In the genomic region with DNA sequence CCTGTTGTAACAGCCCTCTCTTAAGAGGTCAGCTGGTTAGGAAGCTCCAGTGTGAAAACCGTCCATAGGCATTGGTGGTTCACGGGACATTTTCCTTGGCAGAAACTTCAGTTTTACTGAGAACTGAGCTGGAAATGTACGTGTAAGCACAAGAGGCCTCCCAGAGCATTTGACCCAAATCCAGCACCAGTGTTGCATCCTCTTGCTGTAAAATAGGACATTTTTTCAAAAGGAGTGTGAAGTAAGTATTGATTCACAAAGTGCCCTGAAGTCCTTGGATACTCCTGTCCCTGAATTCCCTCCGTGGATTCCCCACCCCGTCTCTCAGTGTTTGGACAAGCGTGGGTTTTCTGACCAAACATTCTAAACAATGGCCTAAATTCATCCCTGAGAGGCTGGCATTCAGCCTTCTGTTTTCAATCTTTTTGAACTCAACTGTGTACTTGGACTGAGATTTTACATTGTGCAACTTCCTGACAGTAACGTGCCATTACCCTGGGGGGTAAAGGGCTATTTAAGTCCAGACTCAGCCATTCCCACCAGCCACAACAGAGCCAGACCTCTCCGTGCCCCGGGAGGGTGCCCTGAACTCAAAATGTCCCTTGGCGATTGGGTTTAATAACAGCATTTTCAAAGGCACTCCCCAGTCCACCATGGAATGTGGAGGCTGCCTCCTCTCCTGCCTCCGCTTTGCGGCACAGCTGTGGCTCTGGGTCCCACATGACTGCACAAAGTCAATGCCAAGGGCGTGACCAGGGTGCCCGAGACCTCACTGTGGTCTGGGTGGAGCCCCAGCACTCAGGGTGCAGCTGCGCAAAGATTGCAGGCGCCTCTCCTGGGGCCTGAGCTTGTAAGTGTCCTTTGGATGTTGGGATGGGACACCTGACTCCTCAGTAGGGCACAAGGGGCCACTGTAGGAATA, we compare ENCODE assay signal across 1 cellular context.
TF ChIP-seq lines count a peak whose summit lies in the region.

No MANE protein-coding gene starts in this region.

TF ChIP-seq in HepG2, 621 proteins besides CTCF, POLR2A, EP300 and RAD21 (continued from another document and continues in another):
- TF ChIP-seq, protein P1, sequence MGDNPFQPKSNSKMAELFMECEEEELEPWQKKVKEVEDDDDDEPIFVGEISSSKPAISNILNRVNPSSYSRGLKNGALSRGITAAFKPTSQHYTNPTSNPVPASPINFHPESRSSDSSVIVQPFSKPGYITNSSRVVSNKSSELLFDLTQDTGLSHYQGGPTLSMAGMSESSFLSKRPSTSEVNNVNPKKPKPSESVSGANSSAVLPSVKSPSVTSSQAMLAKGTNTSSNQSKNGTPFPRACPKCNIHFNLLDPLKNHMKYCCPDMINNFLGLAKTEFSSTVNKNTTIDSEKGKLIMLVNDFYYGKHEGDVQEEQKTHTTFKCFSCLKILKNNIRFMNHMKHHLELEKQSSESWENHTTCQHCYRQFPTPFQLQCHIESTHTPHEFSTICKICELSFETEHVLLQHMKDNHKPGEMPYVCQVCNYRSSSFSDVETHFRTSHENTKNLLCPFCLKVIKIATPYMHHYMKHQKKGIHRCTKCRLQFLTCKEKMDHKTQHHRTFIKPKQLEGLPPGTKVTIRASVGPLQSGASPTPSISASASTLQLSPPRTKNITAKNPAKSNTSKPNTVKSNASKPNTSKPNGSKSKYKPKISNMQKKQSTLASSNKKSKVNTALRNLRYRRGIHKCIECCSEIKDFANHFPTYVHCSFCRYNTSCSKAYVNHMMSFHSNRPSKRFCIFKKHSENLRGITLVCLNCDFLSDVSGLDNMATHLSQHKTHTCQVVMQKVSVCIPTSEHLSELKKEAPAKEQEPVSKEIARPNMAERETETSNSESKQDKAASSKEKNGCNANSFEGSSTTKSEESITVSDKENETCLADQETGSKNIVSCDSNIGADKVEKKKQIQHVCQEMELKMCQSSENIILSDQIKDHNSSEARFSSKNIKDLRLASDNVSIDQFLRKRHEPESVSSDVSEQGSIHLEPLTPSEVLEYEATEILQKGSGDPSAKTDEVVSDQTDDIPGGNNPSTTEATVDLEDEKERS (CRISPR knock-in tag; IDR thresholded peaks at IDR 0.05): peak; percentile 99
- TF ChIP-seq ZFP90 (CRISPR knock-in tag; IDR thresholded peaks at IDR 0.05; ENCODE audit: borderline replicate concordance): peak; percentile 50; the same call in 1 of the 2 replicates
- no peak; the same call in 1 of the 2 replicates for TF ChIP-seq ZSCAN12 (CRISPR knock-in tag; IDR thresholded peaks at IDR 0.05)
- no peak for TF ChIP-seq ZNF180 (CRISPR knock-in tag; IDR thresholded peaks at IDR 0.05; ENCODE audit: borderline replicate concordance, low read depth)
- 0 out of 2 replicates have a peak, but pooled peaks have one; percentile 56 for TF ChIP-seq MYNN (CRISPR knock-in tag; IDR thresholded peaks at IDR 0.05; ENCODE audit: low read depth)
- TF ChIP-seq, protein P2, sequence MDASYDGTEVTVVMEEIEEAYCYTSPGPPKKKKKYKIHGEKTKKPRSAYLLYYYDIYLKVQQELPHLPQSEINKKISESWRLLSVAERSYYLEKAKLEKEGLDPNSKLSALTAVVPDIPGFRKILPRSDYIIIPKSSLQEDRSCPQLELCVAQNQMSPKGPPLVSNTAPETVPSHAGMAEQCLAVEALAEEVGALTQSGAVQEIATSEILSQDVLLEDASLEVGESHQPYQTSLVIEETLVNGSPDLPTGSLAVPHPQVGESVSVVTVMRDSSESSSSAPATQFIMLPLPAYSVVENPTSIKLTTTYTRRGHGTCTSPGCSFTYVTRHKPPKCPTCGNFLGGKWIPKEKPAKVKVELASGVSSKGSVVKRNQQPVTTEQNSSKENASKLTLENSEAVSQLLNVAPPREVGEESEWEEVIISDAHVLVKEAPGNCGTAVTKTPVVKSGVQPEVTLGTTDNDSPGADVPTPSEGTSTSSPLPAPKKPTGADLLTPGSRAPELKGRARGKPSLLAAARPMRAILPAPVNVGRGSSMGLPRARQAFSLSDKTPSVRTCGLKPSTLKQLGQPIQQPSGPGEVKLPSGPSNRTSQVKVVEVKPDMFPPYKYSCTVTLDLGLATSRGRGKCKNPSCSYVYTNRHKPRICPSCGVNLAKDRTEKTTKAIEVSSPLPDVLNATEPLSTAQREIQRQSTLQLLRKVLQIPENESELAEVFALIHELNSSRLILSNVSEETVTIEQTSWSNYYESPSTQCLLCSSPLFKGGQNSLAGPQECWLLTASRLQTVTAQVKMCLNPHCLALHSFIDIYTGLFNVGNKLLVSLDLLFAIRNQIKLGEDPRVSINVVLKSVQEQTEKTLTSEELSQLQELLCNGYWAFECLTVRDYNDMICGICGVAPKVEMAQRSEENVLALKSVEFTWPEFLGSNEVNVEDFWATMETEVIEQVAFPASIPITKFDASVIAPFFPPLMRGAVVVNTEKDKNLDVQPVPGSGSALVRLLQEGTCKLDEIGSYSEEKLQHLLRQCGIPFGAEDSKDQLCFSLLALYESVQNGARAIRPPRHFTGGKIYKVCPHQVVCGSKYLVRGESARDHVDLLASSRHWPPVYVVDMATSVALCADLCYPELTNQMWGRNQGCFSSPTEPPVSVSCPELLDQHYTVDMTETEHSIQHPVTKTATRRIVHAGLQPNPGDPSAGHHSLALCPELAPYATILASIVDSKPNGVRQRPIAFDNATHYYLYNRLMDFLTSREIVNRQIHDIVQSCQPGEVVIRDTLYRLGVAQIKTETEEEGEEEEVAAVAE (CRISPR knock-in tag; IDR thresholded peaks at IDR 0.05; ENCODE audit: borderline replicate concordance): no peak; the same call in 1 of the 2 replicates
- TF ChIP-seq, protein P3, sequence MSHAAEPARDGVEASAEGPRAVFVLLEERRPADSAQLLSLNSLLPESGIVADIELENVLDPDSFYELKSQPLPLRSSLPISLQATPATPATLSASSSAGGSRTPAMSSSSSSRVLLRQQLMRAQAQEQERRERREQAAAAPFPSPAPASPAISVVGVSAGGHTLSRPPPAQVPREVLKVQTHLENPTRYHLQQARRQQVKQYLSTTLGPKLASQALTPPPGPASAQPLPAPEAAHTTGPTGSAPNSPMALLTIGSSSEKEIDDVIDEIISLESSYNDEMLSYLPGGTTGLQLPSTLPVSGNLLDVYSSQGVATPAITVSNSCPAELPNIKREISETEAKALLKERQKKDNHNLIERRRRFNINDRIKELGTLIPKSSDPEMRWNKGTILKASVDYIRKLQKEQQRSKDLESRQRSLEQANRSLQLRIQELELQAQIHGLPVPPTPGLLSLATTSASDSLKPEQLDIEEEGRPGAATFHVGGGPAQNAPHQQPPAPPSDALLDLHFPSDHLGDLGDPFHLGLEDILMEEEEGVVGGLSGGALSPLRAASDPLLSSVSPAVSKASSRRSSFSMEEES (CRISPR knock-in tag; IDR thresholded peaks at IDR 0.05): peak; percentile 95
- TF ChIP-seq HOXA7 (CRISPR knock-in tag; IDR thresholded peaks at IDR 0.05): no peak
- TF ChIP-seq KDM1A (CRISPR knock-in tag; IDR thresholded peaks at IDR 0.05): peak; percentile 100
- TF ChIP-seq ZSCAN25 (CRISPR knock-in tag; IDR thresholded peaks at IDR 0.05): peak; percentile 27; the same call in 1 of the 2 replicates
- TF ChIP-seq, protein P4, sequence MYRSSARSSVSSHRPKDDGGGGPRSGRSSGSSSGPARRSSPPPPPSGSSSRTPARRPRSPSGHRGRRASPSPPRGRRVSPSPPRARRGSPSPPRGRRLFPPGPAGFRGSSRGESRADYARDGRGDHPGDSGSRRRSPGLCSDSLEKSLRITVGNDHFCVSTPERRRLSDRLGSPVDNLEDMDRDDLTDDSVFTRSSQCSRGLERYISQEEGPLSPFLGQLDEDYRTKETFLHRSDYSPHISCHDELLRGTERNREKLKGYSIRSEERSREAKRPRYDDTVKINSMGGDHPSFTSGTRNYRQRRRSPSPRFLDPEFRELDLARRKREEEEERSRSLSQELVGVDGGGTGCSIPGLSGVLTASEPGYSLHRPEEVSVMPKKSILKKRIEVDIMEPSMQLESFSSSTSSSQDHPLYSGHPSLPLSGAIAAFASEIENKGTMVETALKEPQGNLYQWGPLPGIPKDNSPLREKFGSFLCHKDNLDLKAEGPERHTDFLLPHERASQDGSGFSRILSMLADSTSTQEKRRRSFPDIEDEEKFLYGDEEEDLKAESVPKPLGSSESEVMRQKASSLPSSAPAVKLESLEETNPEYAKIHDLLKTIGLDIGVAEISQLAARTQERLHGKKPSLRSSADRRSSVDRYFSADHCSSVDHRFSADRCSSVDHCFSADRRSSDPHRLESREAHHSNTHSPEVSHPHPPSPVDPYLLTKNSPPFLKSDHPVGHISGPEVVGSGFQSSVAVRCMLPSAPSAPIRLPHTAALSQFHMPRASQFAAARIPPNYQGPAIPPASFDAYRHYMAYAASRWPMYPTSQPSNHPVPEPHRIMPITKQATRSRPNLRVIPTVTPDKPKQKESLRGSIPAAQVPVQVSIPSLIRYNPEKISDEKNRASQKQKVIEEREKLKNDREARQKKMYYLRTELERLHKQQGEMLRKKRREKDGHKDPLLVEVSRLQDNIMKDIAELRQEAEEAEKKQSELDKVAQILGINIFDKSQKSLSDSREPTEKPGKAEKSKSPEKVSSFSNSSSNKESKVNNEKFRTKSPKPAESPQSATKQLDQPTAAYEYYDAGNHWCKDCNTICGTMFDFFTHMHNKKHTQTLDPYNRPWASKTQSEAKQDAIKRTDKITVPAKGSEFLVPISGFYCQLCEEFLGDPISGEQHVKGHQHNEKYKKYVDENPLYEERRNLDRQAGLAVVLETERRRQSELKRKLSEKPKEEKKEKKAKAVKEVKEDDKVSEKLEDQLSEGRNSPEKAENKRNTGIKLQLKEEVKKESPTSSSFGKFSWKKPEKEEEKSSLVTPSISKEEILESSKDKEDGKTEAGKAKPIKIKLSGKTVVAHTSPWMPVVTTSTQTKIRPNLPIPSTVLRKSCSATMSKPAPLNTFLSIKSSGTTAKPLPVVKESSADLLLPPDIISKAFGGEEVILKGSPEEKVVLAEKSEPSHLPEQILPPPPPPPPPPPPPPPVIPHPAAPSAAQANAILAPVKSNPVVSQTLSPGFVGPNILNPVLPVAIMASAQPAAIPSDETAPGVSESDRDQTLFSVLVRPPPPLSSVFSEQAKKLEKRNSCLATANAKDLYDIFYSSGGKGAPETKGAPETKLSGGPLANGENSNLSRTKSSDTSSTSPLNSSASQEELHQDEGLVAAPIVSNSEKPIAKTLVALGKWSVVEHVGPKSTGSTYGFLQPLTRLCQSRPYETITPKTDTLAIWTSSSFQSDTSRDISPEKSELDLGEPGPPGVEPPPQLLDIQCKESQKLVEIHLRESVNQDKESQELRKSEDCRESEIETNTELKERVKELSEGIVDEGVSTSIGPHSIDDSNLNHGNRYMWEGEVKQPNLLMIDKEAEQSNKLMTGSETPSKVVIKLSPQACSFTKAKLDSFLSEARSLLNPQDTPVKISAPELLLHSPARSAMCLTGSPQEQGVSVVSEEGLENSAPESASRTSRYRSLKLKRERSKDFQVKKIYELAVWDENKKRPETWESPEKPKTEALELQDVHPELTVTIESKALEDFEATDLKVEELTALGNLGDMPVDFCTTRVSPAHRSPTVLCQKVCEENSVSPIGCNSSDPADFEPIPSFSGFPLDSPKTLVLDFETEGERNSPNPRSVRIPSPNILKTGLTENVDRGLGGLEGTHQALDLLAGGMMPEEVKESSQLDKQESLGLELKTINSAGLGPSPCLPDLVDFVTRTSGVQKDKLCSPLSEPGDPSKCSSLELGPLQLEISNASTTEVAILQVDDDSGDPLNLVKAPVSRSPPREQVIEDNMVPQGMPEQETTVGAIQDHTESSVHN (CRISPR knock-in tag; IDR thresholded peaks at IDR 0.05): peak; percentile 99
- TF ChIP-seq HOXA9 (CRISPR knock-in tag; IDR thresholded peaks at IDR 0.05; ENCODE audit: borderline replicate concordance): no peak
- TF ChIP-seq, protein P5, sequence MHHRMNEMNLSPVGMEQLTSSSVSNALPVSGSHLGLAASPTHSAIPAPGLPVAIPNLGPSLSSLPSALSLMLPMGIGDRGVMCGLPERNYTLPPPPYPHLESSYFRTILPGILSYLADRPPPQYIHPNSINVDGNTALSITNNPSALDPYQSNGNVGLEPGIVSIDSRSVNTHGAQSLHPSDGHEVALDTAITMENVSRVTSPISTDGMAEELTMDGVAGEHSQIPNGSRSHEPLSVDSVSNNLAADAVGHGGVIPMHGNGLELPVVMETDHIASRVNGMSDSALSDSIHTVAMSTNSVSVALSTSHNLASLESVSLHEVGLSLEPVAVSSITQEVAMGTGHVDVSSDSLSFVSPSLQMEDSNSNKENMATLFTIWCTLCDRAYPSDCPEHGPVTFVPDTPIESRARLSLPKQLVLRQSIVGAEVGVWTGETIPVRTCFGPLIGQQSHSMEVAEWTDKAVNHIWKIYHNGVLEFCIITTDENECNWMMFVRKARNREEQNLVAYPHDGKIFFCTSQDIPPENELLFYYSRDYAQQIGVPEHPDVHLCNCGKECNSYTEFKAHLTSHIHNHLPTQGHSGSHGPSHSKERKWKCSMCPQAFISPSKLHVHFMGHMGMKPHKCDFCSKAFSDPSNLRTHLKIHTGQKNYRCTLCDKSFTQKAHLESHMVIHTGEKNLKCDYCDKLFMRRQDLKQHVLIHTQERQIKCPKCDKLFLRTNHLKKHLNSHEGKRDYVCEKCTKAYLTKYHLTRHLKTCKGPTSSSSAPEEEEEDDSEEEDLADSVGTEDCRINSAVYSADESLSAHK (CRISPR knock-in tag; IDR thresholded peaks at IDR 0.05; ENCODE audit: borderline replicate concordance): 0 out of 2 replicates have a peak, but pooled peaks have one; percentile 43
- peak; percentile 90 for TF ChIP-seq ZNF775 (CRISPR knock-in tag; IDR thresholded peaks at IDR 0.05; ENCODE audit: borderline replicate concordance)
- TF ChIP-seq, protein P6, sequence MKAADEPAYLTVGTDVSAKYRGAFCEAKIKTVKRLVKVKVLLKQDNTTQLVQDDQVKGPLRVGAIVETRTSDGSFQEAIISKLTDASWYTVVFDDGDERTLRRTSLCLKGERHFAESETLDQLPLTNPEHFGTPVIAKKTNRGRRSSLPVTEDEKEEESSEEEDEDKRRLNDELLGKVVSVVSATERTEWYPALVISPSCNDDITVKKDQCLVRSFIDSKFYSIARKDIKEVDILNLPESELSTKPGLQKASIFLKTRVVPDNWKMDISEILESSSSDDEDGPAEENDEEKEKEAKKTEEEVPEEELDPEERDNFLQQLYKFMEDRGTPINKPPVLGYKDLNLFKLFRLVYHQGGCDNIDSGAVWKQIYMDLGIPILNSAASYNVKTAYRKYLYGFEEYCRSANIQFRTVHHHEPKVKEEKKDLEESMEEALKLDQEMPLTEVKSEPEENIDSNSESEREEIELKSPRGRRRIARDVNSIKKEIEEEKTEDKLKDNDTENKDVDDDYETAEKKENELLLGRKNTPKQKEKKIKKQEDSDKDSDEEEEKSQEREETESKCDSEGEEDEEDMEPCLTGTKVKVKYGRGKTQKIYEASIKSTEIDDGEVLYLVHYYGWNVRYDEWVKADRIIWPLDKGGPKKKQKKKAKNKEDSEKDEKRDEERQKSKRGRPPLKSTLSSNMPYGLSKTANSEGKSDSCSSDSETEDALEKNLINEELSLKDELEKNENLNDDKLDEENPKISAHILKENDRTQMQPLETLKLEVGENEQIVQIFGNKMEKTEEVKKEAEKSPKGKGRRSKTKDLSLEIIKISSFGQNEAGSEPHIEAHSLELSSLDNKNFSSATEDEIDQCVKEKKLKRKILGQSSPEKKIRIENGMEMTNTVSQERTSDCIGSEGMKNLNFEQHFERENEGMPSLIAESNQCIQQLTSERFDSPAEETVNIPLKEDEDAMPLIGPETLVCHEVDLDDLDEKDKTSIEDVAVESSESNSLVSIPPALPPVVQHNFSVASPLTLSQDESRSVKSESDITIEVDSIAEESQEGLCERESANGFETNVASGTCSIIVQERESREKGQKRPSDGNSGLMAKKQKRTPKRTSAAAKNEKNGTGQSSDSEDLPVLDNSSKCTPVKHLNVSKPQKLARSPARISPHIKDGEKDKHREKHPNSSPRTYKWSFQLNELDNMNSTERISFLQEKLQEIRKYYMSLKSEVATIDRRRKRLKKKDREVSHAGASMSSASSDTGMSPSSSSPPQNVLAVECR (CRISPR knock-in tag; IDR thresholded peaks at IDR 0.05; ENCODE audit: borderline replicate concordance): peak; percentile 63; the same call in 1 of the 2 replicates
